ENCODE assay signal across 19 cellular contexts in the genomic region with DNA sequence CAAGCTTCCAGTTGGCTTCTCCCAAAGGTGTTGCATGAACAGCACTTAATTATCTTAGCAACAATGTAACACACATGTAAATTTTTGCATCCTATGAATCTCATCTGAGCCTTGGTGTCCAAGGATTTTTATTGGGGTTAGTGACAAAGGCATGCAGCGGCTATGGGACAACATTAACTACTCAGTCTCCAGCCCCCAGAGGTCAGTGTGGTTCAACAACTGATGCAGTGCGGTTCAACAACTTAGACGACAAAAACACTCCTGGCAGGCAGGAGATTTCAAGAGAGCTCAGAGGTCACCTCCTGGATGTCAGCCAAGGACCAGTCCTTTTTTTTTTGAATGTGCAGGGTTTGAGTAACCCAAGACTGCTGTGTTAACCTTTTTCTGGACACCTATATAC.
"Had no signal": no experiment of that assay in that cellular context is flagged by ENCODE, and none has a peak within 500 bp of the region (broad histone marks: within the 10 kb centered on the region; RNA-seq: fewer than 3 reads in every experiment).

No MANE protein-coding gene starts in this region.

- H3K4me3 ChIP-seq: body of pancreas, cardiac muscle cell, heart right ventricle, left ventricle myocardium inferior had no signal

- H3K36me3 ChIP-seq: cardiac muscle cell, heart right ventricle, left ventricle myocardium inferior had no signal

- H3K9me3 ChIP-seq: body of pancreas had no signal

- H3K27ac ChIP-seq: body of pancreas, cardiac muscle cell, heart right ventricle, left ventricle myocardium inferior had no signal

- ATAC-seq: activated CD4-positive, CD25-positive, alpha-beta regulatory T cell treated with anti-CD3 and anti-CD28 coated beads, Interleukin-2, amount 50 U/mL, for 24 hours; activated CD8-positive, alpha-beta T cell treated with anti-CD3 and anti-CD28 coated beads for 36 hours; activated naive CD8-positive, alpha-beta T cell treated with anti-CD3 and anti-CD28 coated beads, Interleukin-2, amount 50 U/mL, for 24 hours; body of pancreas; heart right ventricle; natural killer cell; stimulated activated naive CD8-positive, alpha-beta T cell treated with anti-CD3 and anti-CD28 coated beads, Interleukin-15, Interleukin-2, amounts not matched to agents 100 U/mL and 50 U/mL, for 24 hours had no signal

- DNase-seq: activated CD4-positive, alpha-beta T cell treated with anti-CD3 and anti-CD28 coated beads, Interleukin-2, amount 10 ng/mL, durations not matched to agents 24 days and 14 days; activated CD8-positive, alpha-beta T cell treated with anti-CD3 and anti-CD28 coated beads for 36 hours; activated gamma-delta T cell; activated naive CD4-positive, alpha-beta T cell treated with anti-CD3 and anti-CD28 coated beads, Interleukin-2, amount 50 U/mL, for 16 hours; activated naive CD8-positive, alpha-beta T cell treated with anti-CD3 and anti-CD28 coated beads, Interleukin-2, amount 50 U/mL, for 24 hours; body of pancreas; effector CD4-positive, alpha-beta T cell; erythroblast; foreskin fibroblast; heart right ventricle; left ventricle myocardium inferior; midbrain; natural killer cell; stimulated activated CD4-positive, alpha-beta T cell treated with anti-CD3 and anti-CD28 coated beads, Interleukin-12 subunit alpha, Interleukin-12 subunit beta, amount 100 ng/mL, for 4 hours; stimulated activated CD4-positive, alpha-beta T cell treated with anti-CD3 and anti-CD28 coated beads, Interleukin-4, amount 100 ng/mL, for 4 hours; stimulated activated naive CD8-positive, alpha-beta T cell treated with anti-CD3 and anti-CD28 coated beads, Interleukin-15, Interleukin-2, amounts not matched to agents 100 U/mL and 50 U/mL, for 24 hours; T-helper 2 cell had no signal

- H3K27me3 ChIP-seq: body of pancreas, cardiac muscle cell, heart right ventricle had no signal
